9 cellular contexts compared by ENCODE assay signal in the genomic region with DNA sequence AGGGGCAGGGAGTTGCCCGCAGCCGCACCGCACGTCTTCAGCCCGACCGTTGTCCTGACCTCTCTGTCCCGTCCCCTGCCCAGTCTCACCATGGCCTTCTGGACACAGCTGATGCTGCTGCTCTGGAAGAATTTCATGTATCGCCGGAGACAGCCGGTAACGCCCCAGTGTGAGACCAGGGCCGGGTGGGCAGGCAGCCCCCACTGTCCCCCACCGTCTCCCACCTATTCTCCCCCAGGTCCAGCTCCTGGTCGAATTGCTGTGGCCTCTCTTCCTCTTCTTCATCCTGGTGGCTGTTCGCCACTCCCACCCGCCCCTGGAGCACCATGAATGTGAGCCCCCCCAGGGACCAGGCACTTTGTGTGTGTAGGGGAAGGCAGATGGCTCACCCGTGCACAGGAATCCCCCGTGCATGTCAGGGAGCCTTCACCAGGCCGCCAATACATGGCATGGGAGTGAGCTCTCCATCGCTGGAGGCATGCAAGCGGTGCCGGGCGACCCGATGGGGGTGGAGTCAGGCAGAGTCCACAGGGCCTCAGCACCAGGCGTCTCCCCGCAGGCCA. TPM values are rescaled to one million over a fixed set of nuclear protein-coding genes. Genes with fewer than 3 reads are reported as not detected.
A peak's percentile ranks its signal among the peaks of the same experiment; 100 is the strongest.
DNase-seq lines count a peak whose midpoint lies in the region; ATAC-seq and TF ChIP-seq lines count a peak whose summit lies in the region.
"Had no signal": no experiment of that assay in that cellular context is flagged by ENCODE, and none has a peak within 500 bp of the region (broad histone marks: within the 10 kb centered on the region; RNA-seq: fewer than 3 reads in every experiment).

No MANE protein-coding gene starts in this region.

- no peaks in the 10 kb centered on the region for H3K36me3 ChIP-seq in BLaER1

- H3K27ac ChIP-seq in BLaER1 (no peak overlapping the region), coronary artery (peak overlapping the region in 1 of 2 donors; percentile 62)

- no peaks in the 10 kb centered on the region for H3K9me3 Mint-ChIP-seq in natural killer cell

- TF ChIP-seq CTCF in LNCaP clone FGC (IDR thresholded peaks at IDR 0.05; ENCODE audit: control insufficient read depth, extremely low read depth, insufficient read depth) (no peak), coronary artery (IDR thresholded peaks at IDR 0.05) (no peak), natural killer cell (IDR thresholded peaks at IDR 0.05) (no peak)

- H3K36me3 Mint-ChIP-seq in natural killer cell = no peaks in the 10 kb centered on the region

- H3K4me3 ChIP-seq in BLaER1 (peak overlapping the region; percentile 67), LNCaP clone FGC (ENCODE audit: low read depth, low read length) (peak overlapping the region; percentile 91), coronary artery (peak overlapping the region; percentile 71)

- H3K4me2 ChIP-seq in BLaER1 = peak overlapping the region; percentile 95

- H3K9ac ChIP-seq in BLaER1 = no peak overlapping the region

- H3K9me3 ChIP-seq in BLaER1 = no peaks in the 10 kb centered on the region

- H3K4me1 ChIP-seq in BLaER1 = peaks cover 89% of the 10 kb centered on the region

- H3K27me3 Mint-ChIP-seq in natural killer cell (ENCODE audit: low read depth in 2 of 2) = no peaks in the 10 kb centered on the region

- no peak for TF ChIP-seq POLR2A in erythroblast (IDR thresholded peaks at IDR 0.05; ENCODE audit: low read length)

- DNase-seq in LNCaP clone FGC (ENCODE audit: low read depth) = no peak
- DNase-seq in coronary artery (ENCODE audit: low spot score) = no peak
- no peak for DNase-seq in natural killer cell
- no peak for DNase-seq in erythroblast (lab: John Stamatoyannopoulos, UW)
- DNase-seq in NCI-H187 (lab: John Stamatoyannopoulos, UW) = no peak
- no peak for DNase-seq in activated CD4-positive, alpha-beta T cell treated with anti-CD3 and anti-CD28 coated beads for 48 hours
- no peak for DNase-seq in activated CD4-positive, alpha-beta T cell treated with anti-CD3 and anti-CD28 coated beads for 4 hours

- intact Hi-C loops in natural killer cell (cut with micrococcal nuclease) = loop anchor here (2.0 kb wide), 1 partner anchor 21 kb away; the partner anchor contains the start of genes RNU6-2 and TMEM259

- H3K27me3 ChIP-seq in BLaER1 = no peaks in the 10 kb centered on the region

- peak overlapping the region; percentile 98 for H3K4me3 Mint-ChIP-seq in natural killer cell

- H4K20me1 ChIP-seq in BLaER1 = peaks cover 11% of the 10 kb centered on the region

- ATAC-seq in natural killer cell = no peak

- peaks cover 39 to 52% of the 10 kb centered on the region in 2 donors for H3K4me1 Mint-ChIP-seq in natural killer cell

- H3K27ac Mint-ChIP-seq in natural killer cell = no peak overlapping the region

RNA-seq across cellular contexts. Expression of gene ABCA7, which starts 1.4 kb away (rescaled TPM):
- total RNA-seq in natural killer cell = 100 to 1,000 TPM in 2 of 3 donors, 10 to 100 TPM in 1; 73.3 to 149 (median 121) TPM

RNA-seq across cellular contexts. Expression of gene CNN2, which starts 14.9 kb away (rescaled TPM):
- total RNA-seq in natural killer cell = 100 to 1,000 TPM; 163 to 276 (median 179) TPM

RNA-seq across cellular contexts. Expression of gene RNU6-2, which starts 20.0 kb away (rescaled TPM):
- not detected for total RNA-seq in natural killer cell
- total RNA-seq: myocyte had no signal

RNA-seq across cellular contexts. Expression of gene TMEM259, which starts 20.4 kb away (rescaled TPM):
- total RNA-seq in natural killer cell = 100 to 1,000 TPM; 310 to 354 (median 317) TPM

RNA-seq across cellular contexts. Expression of gene ARHGAP45, which starts 25.6 kb away (rescaled TPM):
- total RNA-seq in natural killer cell = 100 to 1,000 TPM; 535 to 601 (median 560) TPM
